In genomic region chr2:73779472-73780241, GRCh38 we compare ENCODE assay signal across 8 cellular contexts. TPM values are rescaled to one million over a fixed set of nuclear protein-coding genes. Genes with fewer than 3 reads are reported as not detected.
DNase-seq lines count a peak whose midpoint lies in the region; ATAC-seq and TF ChIP-seq lines count a peak whose summit lies in the region.

Gene DUSP11 (minus strand): TSS chr2:73780103. CDS start chr2:73779974, 129 bp downstream.

- DNase-seq in AML-193 (lab: John Stamatoyannopoulos, UW) (peak; percentile 89 to 93), NCI-H460 (ENCODE audit: extremely low read depth, low read depth) (peak; percentile 95), chondrocyte (ENCODE audit: low spot score) (peak; percentile 97), kidney glomerular epithelial cell (lab: John Stamatoyannopoulos, UW) (peak; percentile 90)
- peak; percentile 90 for DNase-seq in activated CD4-positive, alpha-beta T cell treated with anti-CD3 and anti-CD28 coated beads for 1 hour
- peak; percentile 94 to 95 (median 94) for DNase-seq in stimulated activated CD4-positive, alpha-beta T cell treated with anti-CD3 and anti-CD28 coated beads, Interleukin-1b, Interleukin-23, amount 100 ng/mL, for 24 hours (ENCODE audit: low read depth in 4 of 4, low spot score in 1 of 4)

- peaks cover 31% of the 10 kb centered on the region for H3K4me1 Mint-ChIP-seq in chondrocyte (ENCODE audit: low read depth)

- peak within 1 kb of the TSS; percentile 90 for H3K4me3 Mint-ChIP-seq in chondrocyte (ENCODE audit: unreplicated experiment)

- no peaks in the 10 kb centered on the region for H3K27me3 Mint-ChIP-seq in chondrocyte (ENCODE audit: low read depth)

- peaks cover 11% of the 10 kb centered on the region for H3K36me3 Mint-ChIP-seq in chondrocyte (ENCODE audit: low read depth)

- peak; percentile 99 for ATAC-seq in GM19035 (IDR thresholded peaks at IDR 0.05; ENCODE audit: unreplicated experiment)
- ATAC-seq in HG03378 (IDR thresholded peaks at IDR 0.05; ENCODE audit: unreplicated experiment) = peak; percentile 99

- H3K9me3 Mint-ChIP-seq in chondrocyte (ENCODE audit: low read depth) = no peaks in the 10 kb centered on the region

- peak; percentile 92 for TF ChIP-seq CTCF in chondrocyte (IDR thresholded peaks at IDR 0.05)

- H3K27ac Mint-ChIP-seq in chondrocyte (ENCODE audit: unreplicated experiment) = peak within 1 kb of the TSS; percentile 97

RNA-seq across cellular contexts. Expression of gene DUSP11, which starts in this region (rescaled TPM):
- total RNA-seq in NCI-H460 (2014; rRNA removed; shearing (Covaris generic)) = 35.0 and 36.6 TPM in 2 replicates
- polyA plus RNA-seq in NCI-H460 (2014; cell fraction: nucleus; rRNA removed) = 9.0 and 11.4 TPM in 2 replicates
- total RNA-seq in chondrocyte = 21.5 to 30.2 TPM (median 22.9 TPM) in 3 replicates

Comparison
In these comparisons a context has a peak if more than half of its experiments do, and no peak if none do; other contexts are left out.
1. Peak in every context shown above with its lines: DNase-seq and ATAC-seq.